ENCODE assay signal across 1 cellular context in genomic region chr18:6751207-6751606, GRCh38.
TF ChIP-seq lines count a peak whose summit lies in the region.

No MANE protein-coding gene starts in this region.

TF ChIP-seq in H1, 55 proteins besides CTCF, POLR2A, EP300 and RAD21:
- no peak for TF ChIP-seq RBBP5 (IDR thresholded peaks at IDR 0.05; ENCODE audit: borderline replicate concordance, low read depth, low read length)
- no peak for TF ChIP-seq JUND (IDR thresholded peaks at IDR 0.05; ENCODE audit: low read length)
- TF ChIP-seq CEBPB (IDR thresholded peaks at IDR 0.05; ENCODE audit: low read depth, low read length): no peak
- TF ChIP-seq, protein P1, sequence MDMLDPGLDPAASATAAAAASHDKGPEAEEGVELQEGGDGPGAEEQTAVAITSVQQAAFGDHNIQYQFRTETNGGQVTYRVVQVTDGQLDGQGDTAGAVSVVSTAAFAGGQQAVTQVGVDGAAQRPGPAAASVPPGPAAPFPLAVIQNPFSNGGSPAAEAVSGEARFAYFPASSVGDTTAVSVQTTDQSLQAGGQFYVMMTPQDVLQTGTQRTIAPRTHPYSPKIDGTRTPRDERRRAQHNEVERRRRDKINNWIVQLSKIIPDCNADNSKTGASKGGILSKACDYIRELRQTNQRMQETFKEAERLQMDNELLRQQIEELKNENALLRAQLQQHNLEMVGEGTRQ (IDR thresholded peaks at IDR 0.05; ENCODE audit: low read length): no peak
- no peak for TF ChIP-seq KDM1A (IDR thresholded peaks at IDR 0.05; ENCODE audit: borderline replicate concordance, low read length)
- no peak for TF ChIP-seq CHD2 (IDR thresholded peaks at IDR 0.05; ENCODE audit: low read length)
- no peak for TF ChIP-seq ZNF274 (IDR thresholded peaks at IDR 0.05; ENCODE audit: borderline replicate concordance, extremely low read depth, low read length)
